ENCODE assay signal across 8 cellular contexts in the genomic region with DNA sequence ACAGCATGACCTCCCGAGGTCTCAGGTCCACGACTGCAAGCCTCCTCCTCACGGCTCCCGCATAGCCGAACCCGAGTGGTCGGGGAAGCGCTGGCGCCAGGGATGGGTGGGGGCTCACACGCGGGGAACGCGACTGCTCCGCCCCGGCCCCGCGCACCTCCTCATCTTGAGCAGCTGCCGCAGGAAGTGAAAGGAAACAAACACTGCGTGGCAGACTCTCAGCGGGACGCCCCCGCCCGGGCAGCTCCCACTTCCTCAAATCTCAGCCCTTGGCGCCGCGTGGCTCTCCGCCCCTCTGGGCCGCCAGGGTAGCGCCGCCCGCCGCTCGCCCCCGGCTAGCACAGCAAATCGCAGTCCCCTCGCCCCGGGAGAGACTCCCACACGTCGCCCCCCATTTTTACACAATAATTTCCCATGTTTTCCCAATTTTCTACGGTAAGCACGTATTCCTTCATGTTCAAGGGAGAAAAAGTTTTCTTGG. TPM values are rescaled to one million over a fixed set of nuclear protein-coding genes. Genes with fewer than 3 reads are reported as not detected.
DNase-seq lines count a peak whose midpoint lies in the region; ATAC-seq and TF ChIP-seq lines count a peak whose summit lies in the region.

A gene with protein sequence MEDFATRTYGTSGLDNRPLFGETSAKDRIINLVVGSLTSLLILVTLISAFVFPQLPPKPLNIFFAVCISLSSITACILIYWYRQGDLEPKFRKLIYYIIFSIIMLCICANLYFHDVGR (minus strand): TSS at position 188 of the 481 bp plus-strand sequence. CDS start 229 bp downstream, outside the sequence.

- peaks cover 7% of the 10 kb centered on the region for H3K27me3 Mint-ChIP-seq in activated CD4-positive, alpha-beta T cell treated with anti-CD3 and anti-CD28 coated beads, Interleukin-2, amount 10 ng/mL, durations not matched to agents 7 days and 5 days
- H3K27me3 Mint-ChIP-seq in dendritic cell treated with granulocyte-macrophage colony-stimulating factor and Interleukin-4, amounts not matched to agents 40 ng/mL and 50 ng/mL, for 4 days = peaks cover 11% of the 10 kb centered on the region

- H3K27me3 ChIP-seq in right lobe of liver = no peaks in the 10 kb centered on the region

- H3K27ac ChIP-seq in 22Rv1 = peak within 1 kb of the TSS; percentile 46
- H3K27ac ChIP-seq in right lobe of liver = peak within 1 kb of the TSS; percentile 69 to 72 (median 71)

- H3K36me3 ChIP-seq in right lobe of liver = no peaks in the 10 kb centered on the region

- H3K4me1 ChIP-seq in right lobe of liver = no peaks in the 10 kb centered on the region

- H3K4me3 ChIP-seq in right lobe of liver = peak within 1 kb of the TSS; percentile 70 to 76 (median 72)

- peak within 1 kb of the TSS; percentile 98 for H3K27ac Mint-ChIP-seq in activated CD4-positive, alpha-beta T cell treated with anti-CD3 and anti-CD28 coated beads, Interleukin-2, amount 10 ng/mL, durations not matched to agents 7 days and 5 days
- peak within 1 kb of the TSS; percentile 94 for H3K27ac Mint-ChIP-seq in dendritic cell treated with granulocyte-macrophage colony-stimulating factor and Interleukin-4, amounts not matched to agents 40 ng/mL and 50 ng/mL, for 4 days

- H3K4me3 Mint-ChIP-seq in activated CD4-positive, alpha-beta T cell treated with anti-CD3 and anti-CD28 coated beads, Interleukin-2, amount 10 ng/mL, durations not matched to agents 7 days and 5 days = peak within 1 kb of the TSS; percentile 99
- peak within 1 kb of the TSS; percentile 90 for H3K4me3 Mint-ChIP-seq in dendritic cell treated with granulocyte-macrophage colony-stimulating factor and Interleukin-4, amounts not matched to agents 40 ng/mL and 50 ng/mL, for 4 days

- H3K36me3 Mint-ChIP-seq in activated CD4-positive, alpha-beta T cell treated with anti-CD3 and anti-CD28 coated beads, Interleukin-2, amount 10 ng/mL, durations not matched to agents 7 days and 5 days (ENCODE audit: low read depth) = peaks cover 32% of the 10 kb centered on the region
- H3K36me3 Mint-ChIP-seq in dendritic cell treated with granulocyte-macrophage colony-stimulating factor and Interleukin-4, amounts not matched to agents 40 ng/mL and 50 ng/mL, for 4 days (ENCODE audit: low read depth) = peaks cover 19% of the 10 kb centered on the region

- TF ChIP-seq POLR2A in GM18505 (IDR thresholded peaks at IDR 0.05; ENCODE audit: borderline replicate concordance, extremely low read depth, insufficient read depth, insufficient read length) (peak; percentile 86), right lobe of liver (IDR thresholded peaks at IDR 0.05) (peak; percentile 53)

- WGBS in right lobe of liver (ENCODE audit: insufficient coverage, low coverage, low lambda C conversion rate, missing lambda C conversion rate) = 1% methylated on average over 13 of the region's 41 CpGs

- DNase-seq in NCI-H345 (lab: John Stamatoyannopoulos, UW) = peak; percentile 60
- peak; percentile 88 for DNase-seq in activated CD4-positive, alpha-beta T cell treated with anti-CD3 and anti-CD28 coated beads, Interleukin-2, amount 10 ng/mL, durations not matched to agents 7 days and 5 days
- peak; percentile 76 to 86 (median 85) for DNase-seq in right lobe of liver
- DNase-seq in stimulated activated CD4-positive, alpha-beta T cell treated with anti-CD3 and anti-CD28 coated beads, Interleukin-4, amount 100 ng/mL, for 48 hours (ENCODE audit: low read depth in 2 of 2) = peak; percentile 67 to 75

- H3K9me3 Mint-ChIP-seq in activated CD4-positive, alpha-beta T cell treated with anti-CD3 and anti-CD28 coated beads, Interleukin-2, amount 10 ng/mL, durations not matched to agents 7 days and 5 days = no peaks in the 10 kb centered on the region
- no peaks in the 10 kb centered on the region for H3K9me3 Mint-ChIP-seq in dendritic cell treated with granulocyte-macrophage colony-stimulating factor and Interleukin-4, amounts not matched to agents 40 ng/mL and 50 ng/mL, for 4 days

- intact Hi-C loops in dendritic cell treated with granulocyte-macrophage colony-stimulating factor and Interleukin-4, amounts not matched to agents 40 ng/mL and 50 ng/mL, for 4 days (cut with micrococcal nuclease) = loop anchor here (1.0 to 10.0 kb wide), 3 partner anchors 67 to 653 kb away; a partner anchor contains a TSS
- intact Hi-C loops in right lobe of liver (cut with DNase I) = no loop called here

- TF ChIP-seq CTCF in 22Rv1 (IDR thresholded peaks at IDR 0.05) (peak; percentile 50), right lobe of liver (IDR thresholded peaks at IDR 0.05) (no peak)

- POLR2A ChIA-PET in activated CD4-positive, alpha-beta T cell treated with anti-CD3 and anti-CD28 coated beads, Interleukin-2, amount 10 ng/mL, durations not matched to agents 7 days and 5 days (lab: Charles Lee) = interaction anchor here (0.6 to 2.4 kb wide), 2 partner anchors 49 to 67 kb away, joined by 3 to 12 read pairs; a partner anchor contains a TSS

- no peaks in the 10 kb centered on the region for H3K9me3 ChIP-seq in right lobe of liver

- ATAC-seq in GM18505 (IDR thresholded peaks at IDR 0.05; ENCODE audit: unreplicated experiment) = peak; percentile 50
- peak; percentile 55 for ATAC-seq in HG02970 (IDR thresholded peaks at IDR 0.05; ENCODE audit: low FRiP score, unreplicated experiment)
- ATAC-seq in right lobe of liver = peak; percentile 80 to 89 (median 86)

- CTCF ChIA-PET in activated CD4-positive, alpha-beta T cell treated with anti-CD3 and anti-CD28 coated beads, Interleukin-2, amount 10 ng/mL, durations not matched to agents 7 days and 5 days (lab: Charles Lee) = interaction anchor here (1.0 to 1.7 kb wide), 4 partner anchors 8 to 71 kb away, joined by 4 to 8 read pairs (median 6); a partner anchor contains a TSS

- peaks cover 37% of the 10 kb centered on the region for H3K4me1 Mint-ChIP-seq in activated CD4-positive, alpha-beta T cell treated with anti-CD3 and anti-CD28 coated beads, Interleukin-2, amount 10 ng/mL, durations not matched to agents 7 days and 5 days
- peaks cover 30% of the 10 kb centered on the region for H3K4me1 Mint-ChIP-seq in dendritic cell treated with granulocyte-macrophage colony-stimulating factor and Interleukin-4, amounts not matched to agents 40 ng/mL and 50 ng/mL, for 4 days (ENCODE audit: low read depth)

RNA-seq across cellular contexts. Expression of the gene that starts here (rescaled TPM):
- 10 to 100 TPM; 46.2 to 51.6 TPM for total RNA-seq in activated CD4-positive, alpha-beta T cell treated with anti-CD3 and anti-CD28 coated beads, Interleukin-2, amount 10 ng/mL, durations not matched to agents 7 days and 5 days
- total RNA-seq in right lobe of liver = 1 to 10 TPM; 2.0 to 5.1 (median 4.3) TPM

Comparison
In these comparisons a context has a peak if more than half of its experiments do, and no peak if none do; other contexts are left out.
1. Peak in every context shown above with its lines: DNase-seq, ATAC-seq, H3K4me3 ChIP-seq and H3K27ac ChIP-seq.
2. RNA of the gene that starts here (total RNA-seq): 46.2 to 51.6 TPM in activated CD4-positive, alpha-beta T cell treated with anti-CD3 and anti-CD28 coated beads, Interleukin-2, amount 10 ng/mL, durations not matched to agents 7 days and 5 days; 2.0 to 5.1 TPM in right lobe of liver; every median in the first group is over 4 times any median in the second.